13 cellular contexts compared by ENCODE assay signal in genomic region chr20:50670126-50670862, GRCh38. TPM values are rescaled to one million over a fixed set of nuclear protein-coding genes. Genes with fewer than 3 reads are reported as not detected.
A peak's percentile ranks its signal among the peaks of the same experiment; 100 is the strongest.
DNase-seq lines count a peak whose midpoint lies in the region; ATAC-seq, FAIRE-seq and TF ChIP-seq lines count a peak whose summit lies in the region.
"Had no signal": no experiment of that assay in that cellular context is flagged by ENCODE, and none has a peak within 500 bp of the region (broad histone marks: within the 10 kb centered on the region; RNA-seq: fewer than 3 reads in every experiment).

No MANE protein-coding gene starts in this region.

- H3K9me3 Mint-ChIP-seq in mesothelial cell of epicardium = no peaks in the 10 kb centered on the region
- H3K9me3 Mint-ChIP-seq: activated CD8-positive, alpha-beta T cell treated with anti-CD3 and anti-CD28 coated beads for 36 hours; T-helper 1 cell treated with Interleukin-12 subunit alpha and Interleukin-12 subunit beta and Interleukin-4 antibody, amounts not matched to agents 30 μg/mL and 1 μg/mL, for 36 hours had no signal

- H3K36me3 Mint-ChIP-seq in mesothelial cell of epicardium = no peaks in the 10 kb centered on the region

- no peaks in the 10 kb centered on the region; a peak in 1 of 4 replicates for H3K27me3 ChIP-seq in GM12878 (replicated peaks in 1 of 2; ENCODE audit: control insufficient read depth in 2 of 2, insufficient read depth in 2 of 2, low read length in 1 of 2)

- CTCF ChIA-PET in GM12878 (lab: Yijun Ruan, JAX) = interaction anchor here (1.5 kb wide), 1 partner anchor 79 kb away, joined by 4 read pairs; no protein-coding TSS in a partner anchor

- H3K27ac ChIP-seq in GM12878 (ENCODE audit: control insufficient read depth, insufficient read depth) = no peak overlapping the region
- H3K27ac ChIP-seq: C4-2B, HL-60 had no signal

- no peaks in the 10 kb centered on the region for H3K36me3 ChIP-seq in GM12878 (ENCODE audit: control insufficient read depth in 2 of 2, insufficient read depth in 2 of 2, low read length in 1 of 2)

- H2AFZ ChIP-seq in GM12878 (ENCODE audit: control insufficient read depth, low read depth, low read length) = no peak overlapping the region

- TF ChIP-seq CTCF in GM12878 (IDR thresholded peaks at IDR 0.05 in 2 of 3, conservative IDR thresholded peaks at IDR 0.05 in 1 of 3; ENCODE audit: control insufficient read depth in 2 of 3, extremely low read depth in 1 of 3, insufficient read depth in 1 of 3, low read depth in 3 of 3, low read length in 3 of 3) (no peak), mesothelial cell of epicardium (IDR thresholded peaks at IDR 0.05; ENCODE audit: unreplicated experiment) (no peak)

- H3K9me3 ChIP-seq in GM12878 (replicated peaks; ENCODE audit: control insufficient read depth, insufficient read depth, low read length) = no peaks in the 10 kb centered on the region

- no peaks in the 10 kb centered on the region for H3K4me1 ChIP-seq in GM12878 (ENCODE audit: control insufficient read depth, insufficient read depth, low read length)

- in situ Hi-C loops in GM12878 (cut with MboI) = no loop called here
- in situ Hi-C loops in G401 (cut with HindIII; ENCODE audit: low sequenced_read_pairs) = no loop called here

- ATAC-seq in GM12878 = no peak
- ATAC-seq: activated CD8-positive, alpha-beta T cell treated with anti-CD3 and anti-CD28 coated beads for 36 hours had no signal

- POLR2A ChIA-PET in GM12878 (lab: Charles Lee) = no interaction called here

- intact Hi-C loops in GM12878 (cut with micrococcal nuclease; ENCODE audit: unreplicated experiment) = no loop called here

- H3K27ac Mint-ChIP-seq in mesothelial cell of epicardium = peak overlapping the region; percentile 43
- H3K27ac Mint-ChIP-seq: activated CD8-positive, alpha-beta T cell treated with anti-CD3 and anti-CD28 coated beads for 36 hours; T-helper 1 cell treated with Interleukin-12 subunit alpha and Interleukin-12 subunit beta and Interleukin-4 antibody, amounts not matched to agents 30 μg/mL and 1 μg/mL, for 36 hours had no signal

- WGBS in GM12878 (ENCODE audit: insufficient coverage, insufficient replicate concordance, low lambda C conversion rate, missing lambda C conversion rate) = 71% methylated on average over 11 of the region's 12 CpGs

- H3K9ac ChIP-seq in GM12878 (ENCODE audit: control insufficient read depth, insufficient read depth, low read length) = no peak overlapping the region

- TF ChIP-seq EP300 in GM12878 (IDR thresholded peaks at IDR 0.05; ENCODE audit: borderline replicate concordance in 1 of 2, control insufficient read depth in 1 of 2, low read depth in 2 of 2, low read length in 2 of 2) = no peak

- no peaks in the 10 kb centered on the region for H4K20me1 ChIP-seq in GM12878 (ENCODE audit: control insufficient read depth, insufficient read depth)

- RAD21 ChIA-PET in GM12878 (lab: Charles Lee; ENCODE audit: unreplicated experiment) = no interaction called here

- TF ChIP-seq POLR2A in GM12878 (IDR thresholded peaks at IDR 0.05; ENCODE audit: low read depth, low read length) = no peak

- no peaks in the 10 kb centered on the region for H3K27me3 Mint-ChIP-seq in mesothelial cell of epicardium (ENCODE audit: low read depth)
- H3K27me3 Mint-ChIP-seq: activated CD8-positive, alpha-beta T cell treated with anti-CD3 and anti-CD28 coated beads for 36 hours had no signal

- BruUV-seq in GM12878 (replicated peaks; lab: Mats Ljungman, UMichigan) = no TSS peak

- TF ChIP-seq RAD21 in GM12878 (IDR thresholded peaks at IDR 0.05; ENCODE audit: insufficient read depth, low read depth, low read length) = no peak

- H3K79me2 ChIP-seq in GM12878 (ENCODE audit: control insufficient read depth, insufficient read depth, low read length) = no peaks in the 10 kb centered on the region

- FAIRE-seq in GM12878 (lab: Jason Lieb, UNC) = no peak

- H3K4me3 Mint-ChIP-seq in mesothelial cell of epicardium = no peak overlapping the region
- H3K4me3 Mint-ChIP-seq: activated CD8-positive, alpha-beta T cell treated with anti-CD3 and anti-CD28 coated beads for 36 hours; T-helper 1 cell treated with Interleukin-12 subunit alpha and Interleukin-12 subunit beta and Interleukin-4 antibody, amounts not matched to agents 30 μg/mL and 1 μg/mL, for 36 hours had no signal

- no peak overlapping the region for H3K4me3 ChIP-seq in GM12878

- SMC1A ChIA-PET in GM12878 (lab: Charles Lee; ENCODE audit: uncharacterized antibody, unreplicated experiment) = no interaction called here

- H3K4me2 ChIP-seq in GM12878 (ENCODE audit: control insufficient read depth, insufficient read depth) = no peak overlapping the region

- H3K4me1 Mint-ChIP-seq in mesothelial cell of epicardium = peaks cover 31% of the 10 kb centered on the region

- peak; percentile 48 for DNase-seq in Daoy (ENCODE audit: low read depth)
- peak; percentile 19 for DNase-seq in NCI-H2081 treated with DMSO at 0.1 percent for 48 hours (lab: John Stamatoyannopoulos, UW)
- DNase-seq in GM12878 (ENCODE audit: low read depth, low spot score) = no peak
- no peak for DNase-seq in mesothelial cell of epicardium (ENCODE audit: low spot score in 2 of 2, unreplicated experiment in 2 of 2)
- no peak for DNase-seq in activated naive CD4-positive, alpha-beta T cell (lab: John Stamatoyannopoulos, UW)
- no peak for DNase-seq in cortex of kidney (lab: John Stamatoyannopoulos, UW)
- no peak for DNase-seq in SK-N-DZ (ENCODE audit: low spot score)
- DNase-seq in G401 (ENCODE audit: low spot score) = no peak
- DNase-seq: activated CD8-positive, alpha-beta T cell treated with anti-CD3 and anti-CD28 coated beads for 36 hours; cerebellar nuclear complex had no signal

TF ChIP-seq in GM12878, 131 proteins besides CTCF, POLR2A, EP300 and RAD21 (continues in another document):
- TF ChIP-seq, protein P1, sequence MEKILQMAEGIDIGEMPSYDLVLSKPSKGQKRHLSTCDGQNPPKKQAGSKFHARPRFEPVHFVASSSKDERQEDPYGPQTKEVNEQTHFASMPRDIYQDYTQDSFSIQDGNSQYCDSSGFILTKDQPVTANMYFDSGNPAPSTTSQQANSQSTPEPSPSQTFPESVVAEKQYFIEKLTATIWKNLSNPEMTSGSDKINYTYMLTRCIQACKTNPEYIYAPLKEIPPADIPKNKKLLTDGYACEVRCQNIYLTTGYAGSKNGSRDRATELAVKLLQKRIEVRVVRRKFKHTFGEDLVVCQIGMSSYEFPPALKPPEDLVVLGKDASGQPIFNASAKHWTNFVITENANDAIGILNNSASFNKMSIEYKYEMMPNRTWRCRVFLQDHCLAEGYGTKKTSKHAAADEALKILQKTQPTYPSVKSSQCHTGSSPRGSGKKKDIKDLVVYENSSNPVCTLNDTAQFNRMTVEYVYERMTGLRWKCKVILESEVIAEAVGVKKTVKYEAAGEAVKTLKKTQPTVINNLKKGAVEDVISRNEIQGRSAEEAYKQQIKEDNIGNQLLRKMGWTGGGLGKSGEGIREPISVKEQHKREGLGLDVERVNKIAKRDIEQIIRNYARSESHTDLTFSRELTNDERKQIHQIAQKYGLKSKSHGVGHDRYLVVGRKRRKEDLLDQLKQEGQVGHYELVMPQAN (conservative IDR thresholded peaks at IDR 0.05) = no peak
- no peak for TF ChIP-seq NRF1 (conservative IDR thresholded peaks at IDR 0.05; ENCODE audit: low read depth, low read length)
- TF ChIP-seq MTA3 (IDR thresholded peaks at IDR 0.05; ENCODE audit: borderline replicate concordance, low read length) = no peak
- no peak for TF ChIP-seq ATF2 (IDR thresholded peaks at IDR 0.05; ENCODE audit: low read length)

RNA-seq across cellular contexts. Expression of gene RIPOR3, which starts 21.0 kb away (rescaled TPM):
- 0.27 and 0.40 TPM in 2 replicates for total RNA-seq in Daoy (2014; rRNA removed; shearing (Covaris generic))
- not detected in 2 replicates for total RNA-seq in GM12878 (2013; cell fraction: nucleolus; rRNA removed)
- total RNA-seq in GM12878 (2014; rRNA removed) (not detected in 2 replicates), GM12878 (2014; rRNA removed; fragmentation: Illumina TruSeq; extraction: Trizol) (not detected in 2 replicates), GM12878 (2021) (0.05 TPM in 1 of 2 replicates, not detected in the other), mesothelial cell of epicardium (18.8 to 20.0 TPM (median 19.2 TPM) in 3 replicates)
- 0.10 TPM for polyA plus RNA-seq in GM12878 (2011; ENCODE audit: low read depth)
- polyA plus RNA-seq in GM12878 (2011; rRNA removed) (not detected in 2 replicates), GM12878 (2014; fragmentation: Illumina TruSeq; extraction: Trizol) (0.07 TPM in 1 of 2 replicates, not detected in the other), GM12878 (2014; fragmentation: Nextera tagmentation; extraction: Ambion mirVana) (not detected), GM12878 (2014; rRNA removed) (0.04 TPM in 1 of 2 replicates, not detected in the other), GM12878 (2016; fragmentation: Nextera tagmentation; extraction: Ambion mirVana) (under 1 TPM; 0.17 to 0.55 TPM)
- polyA plus RNA-seq in GM12878 (2011; cell fraction: cytosol; rRNA removed) = not detected in 2 replicates
- polyA plus RNA-seq in GM12878 (2011; cell fraction: nucleus; rRNA removed) = 0.07 TPM in 1 of 2 replicates, not detected in the other
- polyA plus RNA-seq in GM12878 (2012) = 0.32 and 0.50 TPM in 2 replicates
- not detected in 2 replicates for polyA minus RNA-seq in GM12878 (2011; rRNA and poly(A)+ RNA removed)
- polyA minus RNA-seq in GM12878 (2011; cell fraction: cytosol; rRNA and poly(A)+ RNA removed) = not detected in 2 replicates
- polyA minus RNA-seq in GM12878 (2011; cell fraction: nucleus; rRNA and poly(A)+ RNA removed) = not detected in 2 replicates
- polyA plus RNA-seq in SK-N-DZ (2014; cell fraction: cytosol; rRNA removed) = not detected in 2 replicates
- polyA plus RNA-seq in SK-N-DZ (2014; cell fraction: nucleus; rRNA removed) = not detected in 2 replicates
- 6.9 and 7.4 TPM in 2 replicates for total RNA-seq in G401 (2014; rRNA removed; shearing (Covaris generic))
- total RNA-seq: activated CD8-positive, alpha-beta T cell treated with anti-CD3 and anti-CD28 coated beads for 36 hours had no signal

Comparison
In these comparisons a context has a peak if more than half of its experiments do, and no peak if none do; other contexts are left out.
1. DNase-seq: peak in Daoy (single experiment) and NCI-H2081 treated with DMSO at 0.1 percent for 48 hours (single experiment); none in GM12878 (single experiment), mesothelial cell of epicardium (0 of 2), activated naive CD4-positive, alpha-beta T cell (0 of 4), cortex of kidney (single experiment), SK-N-DZ (single experiment) and G401 (single experiment).